Comparison of ENCODE assay signal across 1 cellular context in the genomic region with DNA sequence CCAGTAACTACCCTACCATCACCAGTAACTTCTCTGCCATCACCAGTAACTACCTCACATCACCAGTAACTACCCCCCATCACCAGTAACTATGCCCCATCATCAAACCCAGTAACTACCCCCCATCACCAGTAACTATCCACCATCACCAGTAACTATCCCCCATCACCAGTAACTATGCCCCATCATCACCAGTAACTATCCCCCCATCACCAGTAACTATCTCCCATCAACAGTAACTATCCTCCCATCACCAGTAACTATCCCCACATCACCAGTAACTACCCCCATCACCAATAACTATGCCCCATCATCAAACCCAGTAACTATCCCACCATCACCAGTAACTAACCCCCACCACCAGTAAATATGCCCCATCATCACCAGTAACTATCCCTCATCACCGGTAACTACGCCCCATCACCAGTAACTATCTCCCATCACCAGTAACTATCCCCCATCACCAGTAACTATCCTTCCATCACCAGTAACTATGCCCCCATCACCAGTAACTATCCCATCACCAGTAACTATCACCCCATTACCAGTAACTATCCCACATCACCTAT.
TF ChIP-seq lines count a peak whose summit lies in the region.

No MANE protein-coding gene starts in this region.

TF ChIP-seq in GM12878, 131 proteins besides CTCF, POLR2A, EP300 and RAD21:
- TF ChIP-seq ZBTB33 (IDR thresholded peaks at IDR 0.05) (no peak), TCF12 (IDR thresholded peaks at IDR 0.05; ENCODE audit: low read depth, low read length) (no peak), SMC3 (IDR thresholded peaks at IDR 0.05; ENCODE audit: borderline replicate concordance, low read length) (no peak), MEF2B (IDR thresholded peaks at IDR 0.05; ENCODE audit: partially characterized antibody, poor library complexity, severe bottlenecking) (no peak), PAX8 (IDR thresholded peaks at IDR 0.05) (no peak), STAT3 (IDR thresholded peaks at IDR 0.05; ENCODE audit: low read depth, low read length) (no peak), ZNF24 (IDR thresholded peaks at IDR 0.05) (no peak), IRF5 (IDR thresholded peaks at IDR 0.05; ENCODE audit: borderline replicate concordance) (no peak), YY1 (IDR thresholded peaks at IDR 0.05; ENCODE audit: low read depth, low read length) (no peak), ZBTB40 (IDR thresholded peaks at IDR 0.05; ENCODE audit: borderline replicate concordance) (no peak), RBBP5 (conservative IDR thresholded peaks at IDR 0.05) (no peak), SPI1 (IDR thresholded peaks at IDR 0.05; ENCODE audit: borderline replicate concordance, insufficient read depth, low read depth, low read length) (no peak), E2F4 (IDR thresholded peaks at IDR 0.05; ENCODE audit: low read depth, low read length) (no peak), SP1 (IDR thresholded peaks at IDR 0.05; ENCODE audit: low read depth, low read length) (no peak), POU2F2 (IDR thresholded peaks at IDR 0.05; ENCODE audit: borderline replicate concordance, low read depth, low read length) (no peak), ATF7 (IDR thresholded peaks at IDR 0.05; ENCODE audit: low read depth) (no peak), BRCA1 (IDR thresholded peaks at IDR 0.05; ENCODE audit: low read depth, low read length) (no peak), ZNF217 (IDR thresholded peaks at IDR 0.05) (no peak)
- TF ChIP-seq, protein P1, sequence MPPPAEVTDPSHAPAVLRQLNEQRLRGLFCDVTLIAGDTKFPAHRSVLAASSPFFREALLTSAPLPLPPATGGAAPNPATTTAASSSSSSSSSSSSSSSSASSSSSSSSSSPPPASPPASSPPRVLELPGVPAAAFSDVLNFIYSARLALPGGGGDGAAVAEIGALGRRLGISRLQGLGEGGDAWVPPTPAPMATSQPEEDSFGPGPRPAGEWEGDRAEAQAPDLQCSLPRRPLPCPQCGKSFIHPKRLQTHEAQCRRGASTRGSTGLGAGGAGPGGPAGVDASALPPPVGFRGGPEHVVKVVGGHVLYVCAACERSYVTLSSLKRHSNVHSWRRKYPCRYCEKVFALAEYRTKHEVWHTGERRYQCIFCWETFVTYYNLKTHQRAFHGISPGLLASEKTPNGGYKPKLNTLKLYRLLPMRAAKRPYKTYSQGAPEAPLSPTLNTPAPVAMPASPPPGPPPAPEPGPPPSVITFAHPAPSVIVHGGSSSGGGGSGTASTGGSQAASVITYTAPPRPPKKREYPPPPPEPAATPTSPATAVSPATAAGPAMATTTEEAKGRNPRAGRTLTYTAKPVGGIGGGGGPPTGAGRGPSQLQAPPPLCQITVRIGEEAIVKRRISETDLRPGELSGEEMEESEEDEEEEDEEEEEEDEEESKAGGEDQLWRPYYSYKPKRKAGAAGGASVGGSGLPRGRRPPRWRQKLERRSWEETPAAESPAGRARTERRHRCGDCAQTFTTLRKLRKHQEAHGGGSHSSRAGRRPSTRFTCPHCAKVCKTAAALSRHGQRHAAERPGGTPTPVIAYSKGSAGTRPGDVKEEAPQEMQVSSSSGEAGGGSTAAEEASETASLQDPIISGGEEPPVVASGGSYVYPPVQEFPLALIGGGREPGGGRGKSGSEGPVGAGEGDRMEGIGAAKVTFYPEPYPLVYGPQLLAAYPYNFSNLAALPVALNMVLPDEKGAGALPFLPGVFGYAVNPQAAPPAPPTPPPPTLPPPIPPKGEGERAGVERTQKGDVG (CRISPR knock-in tag; IDR thresholded peaks at IDR 0.05), result no peak
